Comparison of ENCODE assay signal across 14 cellular contexts in the genomic region with DNA sequence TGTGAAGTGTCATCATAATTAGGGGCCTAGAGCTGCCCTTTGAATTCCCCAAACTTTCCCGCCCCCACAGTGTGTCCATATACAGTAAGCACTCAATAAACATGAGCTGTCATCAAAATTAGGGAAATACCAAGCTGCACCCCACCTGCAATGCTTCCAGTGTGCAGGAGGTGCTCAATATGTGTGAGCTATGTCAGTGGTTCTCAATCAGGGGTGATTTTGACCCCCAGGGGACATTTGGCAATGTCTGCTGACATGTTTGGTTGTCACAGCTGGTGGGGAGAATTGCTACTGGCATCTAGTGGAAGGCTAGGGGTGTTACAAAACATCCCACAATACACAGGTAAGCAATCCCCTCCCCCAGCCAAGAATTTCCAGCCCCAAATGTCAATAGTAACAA. TPM values are rescaled to one million over a fixed set of nuclear protein-coding genes. Genes with fewer than 3 reads are reported as not detected.
DNase-seq lines count a peak whose midpoint lies in the region; ATAC-seq, FAIRE-seq and TF ChIP-seq lines count a peak whose summit lies in the region.
"Had no signal": no experiment of that assay in that cellular context is flagged by ENCODE, and none has a peak within 500 bp of the region (broad histone marks: within the 10 kb centered on the region; RNA-seq: fewer than 3 reads in every experiment).

No MANE protein-coding gene starts in this region.

- H3K36me3 Mint-ChIP-seq in CD14-positive monocyte = peaks cover 38 to 46% of the 10 kb centered on the region in 2 donors
- H3K36me3 Mint-ChIP-seq: mesothelial cell of epicardium had no signal

- FAIRE-seq in HTR-8/SVneo (lab: Jason Lieb, UNC) = no peak
- FAIRE-seq: frontal cortex had no signal

- H3K9me2 ChIP-seq in OCI-LY7 (ENCODE audit: insufficient read depth, low read length) = no peaks in the 10 kb centered on the region

- H2AFZ ChIP-seq in OCI-LY7 (ENCODE audit: low read length) = no peak overlapping the region

- H3K4me2 ChIP-seq in OCI-LY7 (ENCODE audit: low read length) = no peak overlapping the region
- H3K4me2 ChIP-seq: smooth muscle cell had no signal

- peaks cover 17% of the 10 kb centered on the region for H3K4me1 ChIP-seq in OCI-LY7 (ENCODE audit: insufficient read depth, low read length, poor library complexity, severe bottlenecking)
- H3K4me1 ChIP-seq: Peyer's patch had no signal

- POLR2A ChIA-PET in OCI-LY7 (lab: Charles Lee) = no interaction called here

- no peak for ATAC-seq in GM18907 (IDR thresholded peaks at IDR 0.05; ENCODE audit: unreplicated experiment)

- TF ChIP-seq CTCF in CD14-positive monocyte (IDR thresholded peaks at IDR 0.05) (no peak), GM12872 (IDR thresholded peaks at IDR 0.05; ENCODE audit: insufficient read depth, low read depth, low read length) (peak; percentile 51), OCI-LY7 (conservative IDR thresholded peaks at IDR 0.05; ENCODE audit: low read length) (peak; percentile 58), epithelial cell of proximal tubule (conservative IDR thresholded peaks at IDR 0.05; ENCODE audit: low read depth, low read length) (peak; percentile 48)

- peaks cover 64% of the 10 kb centered on the region for H3K4me1 Mint-ChIP-seq in CD14-positive monocyte
- H3K4me1 Mint-ChIP-seq: mesothelial cell of epicardium had no signal

- H3K79me2 ChIP-seq in OCI-LY7 (ENCODE audit: insufficient read depth, low read depth, low read length) = no peaks in the 10 kb centered on the region

- H3K27ac ChIP-seq in OCI-LY7 (ENCODE audit: low read depth, low read length, poor library complexity, severe bottlenecking) = no peak overlapping the region

- H3K9me3 ChIP-seq in OCI-LY7 (ENCODE audit: low read length) = no peaks in the 10 kb centered on the region
- H3K9me3 ChIP-seq: Peyer's patch, stomach had no signal

- CTCF ChIA-PET in OCI-LY7 (lab: Charles Lee; ENCODE audit: unreplicated experiment) = no interaction called here

- H3K4me3 ChIP-seq in OCI-LY7 (ENCODE audit: low read depth, low read length, poor library complexity, severe bottlenecking) = no peak overlapping the region
- H3K4me3 ChIP-seq in epithelial cell of proximal tubule (ENCODE audit: low read depth, low read length) = no peak overlapping the region
- H3K4me3 ChIP-seq: Peyer's patch, smooth muscle cell had no signal

- H3K27me3 Mint-ChIP-seq in CD14-positive monocyte (ENCODE audit: low read depth in 3 of 3) = peaks cover 0 to 3% (median 2%) of the 10 kb centered on the region in 3 donors

- DNase-seq in CD14-positive monocyte (ENCODE audit: low spot score) = no peak
- DNase-seq in OCI-LY7 (ENCODE audit: low spot score) = peak; percentile 43
- DNase-seq in epithelial cell of proximal tubule (ENCODE audit: low read depth) = no peak
- no peak for DNase-seq in NCI-H1105 (lab: John Stamatoyannopoulos, UW)
- DNase-seq in anterior cingulate cortex (lab: John Stamatoyannopoulos, UW) = no peak
- no peak for DNase-seq in HTR-8/SVneo (ENCODE audit: insufficient read length, low spot score)
- DNase-seq: NCI-H1048, Peyer's patch, stomach had no signal

- no TSS peak for BruUV-seq in OCI-LY7 (replicated peaks; lab: Mats Ljungman, UMichigan)

- H3K36me3 ChIP-seq in OCI-LY7 (ENCODE audit: insufficient read depth, low read length) = no peaks in the 10 kb centered on the region
- H3K36me3 ChIP-seq: Peyer's patch had no signal

- peak overlapping the region; percentile 82 to 92 for H3K4me3 Mint-ChIP-seq in CD14-positive monocyte
- H3K4me3 Mint-ChIP-seq: mesothelial cell of epicardium had no signal

- H4K20me1 ChIP-seq in OCI-LY7 (ENCODE audit: insufficient read depth, low read length) = no peaks in the 10 kb centered on the region

- H3K27ac Mint-ChIP-seq in CD14-positive monocyte = peak overlapping the region in 6 of 7 donors; percentile 73 to 95 (median 83)
- H3K27ac Mint-ChIP-seq: mesothelial cell of epicardium had no signal

- peaks cover 0 to 3% (median 0%) of the 10 kb centered on the region in 7 donors for H3K9me3 Mint-ChIP-seq in CD14-positive monocyte

- intact Hi-C loops in CD14-positive monocyte (cut with micrococcal nuclease) (loop anchor here in 1 of 2 donors (5.0 kb wide), 1 partner anchor 42 kb away; no protein-coding TSS in a partner anchor), OCI-LY7 (cut with micrococcal nuclease; ENCODE audit: unreplicated experiment) (loop anchor here (1.0 to 5.0 kb wide), 2 partner anchors 44 to 67 kb away; a partner anchor contains a TSS)

RNA-seq across cellular contexts. Expression of a gene that starts 0.8 kb away (rescaled TPM):
- 100 to 1,000 TPM; 461 to 491 TPM for polyA plus RNA-seq in CD14-positive monocyte
- total RNA-seq in OCI-LY7 (2014; rRNA removed; shearing (Covaris generic)) = 2.0 and 4.7 TPM in 2 replicates
- total RNA-seq in OCI-LY7 (2022) (4.1 and 4.2 TPM in 2 replicates), epithelial cell of proximal tubule (0.06 and 0.22 TPM in 2 replicates)

RNA-seq across cellular contexts. Expression of a gene that starts 9.3 kb away (rescaled TPM):
- polyA plus RNA-seq in CD14-positive monocyte = under 1 TPM; 0.11 to 0.29 TPM
- total RNA-seq in OCI-LY7 (2014; rRNA removed; shearing (Covaris generic)) = not detected in 2 replicates
- total RNA-seq in OCI-LY7 (2022) (not detected in 2 replicates), epithelial cell of proximal tubule (0.12 and 0.65 TPM in 2 replicates)

RNA-seq across cellular contexts. Expression of a gene that starts 21.4 kb away (rescaled TPM):
- 10 to 100 TPM in 1 of 2 donors, 1 to 10 TPM in 1; 9.5 to 10.7 TPM for polyA plus RNA-seq in CD14-positive monocyte
- 23.0 and 23.3 TPM in 2 replicates for total RNA-seq in OCI-LY7 (2014; rRNA removed; shearing (Covaris generic))
- total RNA-seq in OCI-LY7 (2022) (49.7 and 51.0 TPM in 2 replicates), epithelial cell of proximal tubule (21.9 and 31.8 TPM in 2 replicates)

RNA-seq across cellular contexts. Expression of a gene that starts 30.0 kb away (rescaled TPM):
- polyA plus RNA-seq in CD14-positive monocyte = 100 to 1,000 TPM; 174 to 213 TPM
- total RNA-seq in OCI-LY7 (2014; rRNA removed; shearing (Covaris generic)) = 250 and 284 TPM in 2 replicates
- total RNA-seq in OCI-LY7 (2022) (171 and 201 TPM in 2 replicates), epithelial cell of proximal tubule (133 and 178 TPM in 2 replicates)

RNA-seq across cellular contexts. Expression of a gene that starts 46.7 kb away (rescaled TPM):
- polyA plus RNA-seq in CD14-positive monocyte = 100 to 1,000 TPM; 591 to 682 TPM
- not detected in 2 replicates for total RNA-seq in OCI-LY7 (2014; rRNA removed; shearing (Covaris generic))
- total RNA-seq in OCI-LY7 (2022) (0.83 TPM in 1 of 2 replicates, not detected in the other), epithelial cell of proximal tubule (123 and 241 TPM in 2 replicates)
